ENCODE assay signal across 11 cellular contexts in the genomic region with DNA sequence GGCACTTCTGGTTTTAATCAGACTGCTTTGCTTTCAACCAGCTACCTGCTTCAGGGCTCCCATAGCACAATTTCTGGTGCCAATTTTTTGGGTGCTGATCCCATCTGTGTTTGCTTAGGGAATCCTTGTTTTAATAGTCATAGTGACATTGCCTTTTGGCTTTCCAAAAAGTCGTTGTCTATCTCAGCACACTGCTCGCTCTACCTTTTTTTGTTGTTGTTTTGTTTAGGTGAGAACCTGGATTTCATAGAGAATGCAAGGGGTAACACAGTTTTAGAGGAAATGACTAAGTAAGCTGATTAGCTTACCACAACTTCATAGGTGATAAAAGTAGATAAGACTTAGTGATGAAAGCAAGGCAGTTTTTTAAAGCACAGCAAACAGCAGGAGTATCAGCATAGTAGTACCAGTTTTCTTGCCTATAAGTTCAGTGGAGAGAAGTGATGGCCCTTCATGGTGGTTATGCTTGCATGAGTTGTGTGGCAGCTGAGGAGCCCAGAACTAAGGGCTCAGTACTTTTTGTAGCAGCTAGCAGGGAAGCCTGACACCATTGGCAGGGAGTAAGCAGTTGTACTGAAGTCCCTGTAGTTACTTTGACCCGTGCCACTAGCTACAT. TPM values are rescaled to one million over a fixed set of nuclear protein-coding genes. Genes with fewer than 3 reads are reported as not detected.
DNase-seq lines count a peak whose midpoint lies in the region; ATAC-seq, FAIRE-seq and TF ChIP-seq lines count a peak whose summit lies in the region.
"Had no signal": no experiment of that assay in that cellular context is flagged by ENCODE, and none has a peak within 500 bp of the region (broad histone marks: within the 10 kb centered on the region; RNA-seq: fewer than 3 reads in every experiment).

No MANE protein-coding gene starts in this region.

- no peaks in the 10 kb centered on the region for H3K27me3 ChIP-seq in pancreas

- H3K9me3 Mint-ChIP-seq in activated naive CD8-positive, alpha-beta T cell treated with anti-CD3 and anti-CD28 coated beads, Interleukin-2, amount 50 U/mL, for 24 hours, result no peaks in the 10 kb centered on the region

- no peak overlapping the region for H3K27ac ChIP-seq in pancreas

- peaks cover 3% of the 10 kb centered on the region for H3K36me3 Mint-ChIP-seq in activated naive CD8-positive, alpha-beta T cell treated with anti-CD3 and anti-CD28 coated beads, Interleukin-2, amount 50 U/mL, for 24 hours (ENCODE audit: low read depth)

- intact Hi-C loops in pancreas (cut with DNase I), result no loop called here

- peak overlapping the region; percentile 50 for H3K4me3 ChIP-seq in Jurkat, Clone E6-1 (ENCODE audit: low read length)
- no peak overlapping the region for H3K4me3 ChIP-seq in pancreas

- no peak for TF ChIP-seq CTCF in pancreas (IDR thresholded peaks at IDR 0.05)

- peak overlapping the region; percentile 6 for H3K4me3 Mint-ChIP-seq in activated naive CD8-positive, alpha-beta T cell treated with anti-CD3 and anti-CD28 coated beads, Interleukin-2, amount 50 U/mL, for 24 hours

- peak; percentile 78 for ATAC-seq in activated naive CD8-positive, alpha-beta T cell treated with anti-CD3 and anti-CD28 coated beads, Interleukin-2, amount 50 U/mL, for 24 hours
- peak in 3 of 4 donors; percentile 35 to 40 (median 38) for ATAC-seq in pancreas
- no peak for ATAC-seq in GM21786 (IDR thresholded peaks at IDR 0.05; ENCODE audit: unreplicated experiment)

- no peaks in the 10 kb centered on the region for H3K9me3 ChIP-seq in pancreas

- no peak for FAIRE-seq in pancreas (lab: Jason Lieb, UNC)
- FAIRE-seq: endometrium had no signal

- DNase-seq in activated gamma-delta T cell treated with Interleukin-2 at 50 U/mL for 16 hours (peak; percentile 31), activated gamma-delta T cell (lab: John Stamatoyannopoulos, UW) (no peak), pancreas (no peak), HPDE6-E6E7 (ENCODE audit: extremely low spot score) (no peak), NCI-H2227 (lab: John Stamatoyannopoulos, UW; ENCODE audit: unreplicated experiment) (no peak)
- DNase-seq in Jurkat, Clone E6-1 (ENCODE audit: low read depth, low spot score), result peak; percentile 97
- DNase-seq in activated naive CD8-positive, alpha-beta T cell treated with anti-CD3 and anti-CD28 coated beads, Interleukin-2, amount 50 U/mL, for 24 hours, result no peak
- DNase-seq: KG1; stimulated activated CD4-positive, alpha-beta T cell treated with anti-CD3 and anti-CD28 coated beads, Interleukin-12 subunit alpha, Interleukin-12 subunit beta, amount 100 ng/mL, for 4 hours had no signal

- H3K27ac Mint-ChIP-seq in activated naive CD8-positive, alpha-beta T cell treated with anti-CD3 and anti-CD28 coated beads, Interleukin-2, amount 50 U/mL, for 24 hours, result peak overlapping the region; percentile 55

- H3K4me1 ChIP-seq in pancreas, result peaks cover 0 to 54% (median 23%) of the 10 kb centered on the region in 3 donors

- no peaks in the 10 kb centered on the region for H3K27me3 Mint-ChIP-seq in activated naive CD8-positive, alpha-beta T cell treated with anti-CD3 and anti-CD28 coated beads, Interleukin-2, amount 50 U/mL, for 24 hours

- WGBS in pancreas, 2 donors, result 77 to 80% methylated on average over 3 of the region's 3 CpGs

- peaks cover 91% of the 10 kb centered on the region for H3K4me1 Mint-ChIP-seq in activated naive CD8-positive, alpha-beta T cell treated with anti-CD3 and anti-CD28 coated beads, Interleukin-2, amount 50 U/mL, for 24 hours

- no peaks in the 10 kb centered on the region for H3K36me3 ChIP-seq in pancreas

RNA-seq across cellular contexts. Expression of a gene that starts 31.3 kb away (rescaled TPM):
- 120 TPM for polyA plus RNA-seq in Jurkat, Clone E6-1 (2012; ENCODE audit: insufficient read depth, insufficient read length)
- 10 to 100 TPM; 20.3 to 36.3 (median 23.0) TPM for total RNA-seq in pancreas
- polyA plus RNA-seq in pancreas, result 10 to 100 TPM in 1 of 2 donors, 1 to 10 TPM in 1; 8.0 to 13.4 TPM

Comparison
In these comparisons a context has a peak if more than half of its experiments do, and no peak if none do; other contexts are left out.
1. DNase-seq: peak in activated gamma-delta T cell treated with Interleukin-2 at 50 U/mL for 16 hours (single experiment) and Jurkat, Clone E6-1 (single experiment); none in activated gamma-delta T cell (single experiment), activated naive CD8-positive, alpha-beta T cell treated with anti-CD3 and anti-CD28 coated beads, Interleukin-2, amount 50 U/mL, for 24 hours (single experiment), pancreas (0 of 6), HPDE6-E6E7 (single experiment) and NCI-H2227 (single experiment).